ENCODE assay signal across 17 cellular contexts in genomic region chr3:182058488-182058887, GRCh38.
"Had no signal": no experiment of that assay in that cellular context is flagged by ENCODE, and none has a peak within 500 bp of the region (broad histone marks: within the 10 kb centered on the region; RNA-seq: fewer than 3 reads in every experiment).

No MANE protein-coding gene starts in this region.

- DNase-seq: activated CD4-positive, alpha-beta T cell treated with anti-CD3 and anti-CD28 coated beads, Interleukin-2, amount 50 U/mL, for 1 hour; activated CD8-positive, alpha-beta memory T cell treated with anti-CD3 and anti-CD28 coated beads for 24 hours; activated gamma-delta T cell treated with Interleukin-2 at 50 U/mL for 16 hours; amygdala; effector memory CD8-positive, alpha-beta T cell; left lung; naive thymus-derived CD8-positive, alpha-beta T cell; posterior cingulate gyrus; stimulated activated CD4-positive, alpha-beta T cell treated with anti-CD3 and anti-CD28 coated beads, Interleukin-2, amount 100 ng/mL, for 48 hours; stimulated activated naive B cell treated with anti-CD40 and anti-IgM and Interleukin-4, amounts not matched to agents 10 μg/mL and 1 μg/mL and 100 μg/mL, for 72 hours; substantia nigra; uterus had no signal

- H3K9me3 ChIP-seq: left lung, tibial nerve, uterus had no signal

- H3K4me1 Mint-ChIP-seq: memory B cell; naive thymus-derived CD8-positive, alpha-beta T cell; stimulated activated naive B cell treated with anti-CD40 and anti-IgM and Interleukin-4, amounts not matched to agents 10 μg/mL and 1 μg/mL and 100 μg/mL, for 72 hours had no signal

- H3K36me3 ChIP-seq: left lung, tibial nerve, uterus had no signal

- FAIRE-seq: islet of Langerhans had no signal

- H3K4me3 Mint-ChIP-seq: activated naive CD8-positive, alpha-beta T cell; dendritic cell treated with granulocyte-macrophage colony-stimulating factor and Interleukin-4, amounts not matched to agents 40 ng/mL and 50 ng/mL, for 4 days; effector memory CD8-positive, alpha-beta T cell; memory B cell; naive thymus-derived CD8-positive, alpha-beta T cell; stimulated activated naive B cell treated with anti-CD40 and anti-IgM and Interleukin-4, amounts not matched to agents 10 μg/mL and 1 μg/mL and 100 μg/mL, for 72 hours had no signal

- ATAC-seq: effector memory CD8-positive, alpha-beta T cell; left lung; naive thymus-derived CD8-positive, alpha-beta T cell had no signal

- H3K27ac ChIP-seq: left lung, tibial nerve, uterus had no signal

- H3K9me3 Mint-ChIP-seq: dendritic cell treated with granulocyte-macrophage colony-stimulating factor and Interleukin-4, amounts not matched to agents 40 ng/mL and 50 ng/mL, for 4 days; memory B cell; stimulated activated naive B cell treated with anti-CD40 and anti-IgM and Interleukin-4, amounts not matched to agents 10 μg/mL and 1 μg/mL and 100 μg/mL, for 72 hours had no signal

- H3K4me3 ChIP-seq: left lung, tibial nerve, uterus had no signal

- H3K27me3 ChIP-seq: left lung, tibial nerve, uterus had no signal

- H3K27ac Mint-ChIP-seq: activated naive CD8-positive, alpha-beta T cell; dendritic cell treated with granulocyte-macrophage colony-stimulating factor and Interleukin-4, amounts not matched to agents 40 ng/mL and 50 ng/mL, for 4 days; effector memory CD8-positive, alpha-beta T cell; memory B cell; naive thymus-derived CD8-positive, alpha-beta T cell; stimulated activated naive B cell treated with anti-CD40 and anti-IgM and Interleukin-4, amounts not matched to agents 10 μg/mL and 1 μg/mL and 100 μg/mL, for 72 hours had no signal

- H3K27me3 Mint-ChIP-seq: activated naive CD8-positive, alpha-beta T cell; dendritic cell treated with granulocyte-macrophage colony-stimulating factor and Interleukin-4, amounts not matched to agents 40 ng/mL and 50 ng/mL, for 4 days; effector memory CD8-positive, alpha-beta T cell; stimulated activated naive B cell treated with anti-CD40 and anti-IgM and Interleukin-4, amounts not matched to agents 10 μg/mL and 1 μg/mL and 100 μg/mL, for 72 hours had no signal

- H3K4me1 ChIP-seq: left lung, tibial nerve, uterus had no signal

- H3K36me3 Mint-ChIP-seq: activated naive CD8-positive, alpha-beta T cell; memory B cell; naive thymus-derived CD8-positive, alpha-beta T cell; stimulated activated naive B cell treated with anti-CD40 and anti-IgM and Interleukin-4, amounts not matched to agents 10 μg/mL and 1 μg/mL and 100 μg/mL, for 72 hours had no signal
